In genomic region chr4:128571747-128572146, GRCh38 we compare ENCODE assay signal across 10 cellular contexts.
A peak's percentile ranks its signal among the peaks of the same experiment; 100 is the strongest.
DNase-seq lines count a peak whose midpoint lies in the region; ATAC-seq and TF ChIP-seq lines count a peak whose summit lies in the region.
"Had no signal": no experiment of that assay in that cellular context is flagged by ENCODE, and none has a peak within 500 bp of the region (broad histone marks: within the 10 kb centered on the region; RNA-seq: fewer than 3 reads in every experiment).

No MANE protein-coding gene starts in this region.

- H3K36me3 Mint-ChIP-seq in endodermal cell (ENCODE audit: low read depth), result no peaks in the 10 kb centered on the region
- H3K36me3 Mint-ChIP-seq: immature natural killer cell had no signal

- TF ChIP-seq POLR2A in esophagus squamous epithelium (IDR thresholded peaks at IDR 0.05), result no peak

- H3K27me3 Mint-ChIP-seq in endodermal cell (ENCODE audit: insufficient read depth), result peaks cover 1% of the 10 kb centered on the region

- no peak overlapping the region for H3K27ac Mint-ChIP-seq in endodermal cell
- H3K27ac Mint-ChIP-seq: immature natural killer cell had no signal

- H3K9me3 ChIP-seq in esophagus squamous epithelium (no peaks in the 10 kb centered on the region), osteoblast (ENCODE audit: low read depth, low read length) (no peaks in the 10 kb centered on the region), endodermal cell (ENCODE audit: control insufficient read depth, low read length) (peaks cover 3% of the 10 kb centered on the region)

- no peak overlapping the region for H2AFZ ChIP-seq in osteoblast (ENCODE audit: low read length)

- H3K9me3 Mint-ChIP-seq in endodermal cell, result peaks cover 4% of the 10 kb centered on the region
- H3K9me3 Mint-ChIP-seq: immature natural killer cell had no signal

- no peak for ATAC-seq in HG03469 (IDR thresholded peaks at IDR 0.05; ENCODE audit: unreplicated experiment)

- no peaks in the 10 kb centered on the region for H4K20me1 ChIP-seq in osteoblast (ENCODE audit: insufficient read depth, low read length)

- H3K36me3 ChIP-seq in esophagus squamous epithelium (no peaks in the 10 kb centered on the region), osteoblast (ENCODE audit: insufficient read depth, low read length) (no peaks in the 10 kb centered on the region), endodermal cell (ENCODE audit: control insufficient read depth, insufficient read depth, low read length) (no peaks in the 10 kb centered on the region)

- H3K27me3 ChIP-seq in esophagus squamous epithelium (no peaks in the 10 kb centered on the region), osteoblast (ENCODE audit: insufficient read depth, low read length) (no peaks in the 10 kb centered on the region), endodermal cell (ENCODE audit: control insufficient read depth, insufficient read depth, low read length, poor library complexity, severe bottlenecking) (no peaks in the 10 kb centered on the region)

- H3K4me1 ChIP-seq in esophagus squamous epithelium (peaks cover 4 to 43% (median 34%) of the 10 kb centered on the region in 3 donors), osteoblast (ENCODE audit: insufficient read depth, low read length) (peaks cover 74% of the 10 kb centered on the region), endodermal cell (ENCODE audit: control insufficient read depth, insufficient read depth, low read length) (no peaks in the 10 kb centered on the region)

- H3K4me3 ChIP-seq in esophagus squamous epithelium (no peak overlapping the region), osteoblast (ENCODE audit: insufficient read depth, low read length) (no peak overlapping the region), endodermal cell (ENCODE audit: low read length) (no peak overlapping the region)

- H3K79me2 ChIP-seq in osteoblast (ENCODE audit: insufficient read depth, low read length), result no peaks in the 10 kb centered on the region

- no peak overlapping the region for H3K4me2 ChIP-seq in osteoblast (ENCODE audit: insufficient read depth, low read length)

- no peak overlapping the region for H3K9ac ChIP-seq in endodermal cell (ENCODE audit: extremely low read depth, low read length, poor library complexity, severe bottlenecking)

- TF ChIP-seq CTCF in esophagus squamous epithelium (IDR thresholded peaks at IDR 0.05), result no peak
- TF ChIP-seq CTCF in osteoblast (IDR thresholded peaks at IDR 0.05; ENCODE audit: extremely low read depth, low read depth, low read length), result no peak
- no peak for TF ChIP-seq CTCF in endodermal cell (conservative IDR thresholded peaks at IDR 0.05)

- peak overlapping the region; percentile 20 to 57 (median 36) for H3K27ac ChIP-seq in esophagus squamous epithelium
- peak overlapping the region; percentile 95 for H3K27ac ChIP-seq in osteoblast (ENCODE audit: low read depth, low read length)
- no peak overlapping the region for H3K27ac ChIP-seq in endodermal cell (ENCODE audit: low read depth, low read length)

- intact Hi-C loops in esophagus squamous epithelium (cut with DNase I), result loop anchor here (10.0 kb wide), 1 partner anchor 117 kb away; no protein-coding TSS in a partner anchor

- peaks cover 16% of the 10 kb centered on the region for H3K4me1 Mint-ChIP-seq in endodermal cell
- H3K4me1 Mint-ChIP-seq: immature natural killer cell had no signal

- no peak overlapping the region for H3K4me3 Mint-ChIP-seq in endodermal cell
- H3K4me3 Mint-ChIP-seq: immature natural killer cell had no signal

- DNase-seq in CD1c-positive myeloid dendritic cell (ENCODE audit: extremely low spot score), result peak; percentile 82
- DNase-seq in RPMI7951 (ENCODE audit: low read depth), result peak; percentile 93
- no peak for DNase-seq in esophagus squamous epithelium (lab: John Stamatoyannopoulos, UW)
- DNase-seq in osteoblast (ENCODE audit: insufficient read length, low spot score, missing footprints), result peak; percentile 48
- DNase-seq in endodermal cell, result no peak
- DNase-seq in NCI-H2227 (lab: John Stamatoyannopoulos, UW; ENCODE audit: unreplicated experiment), result no peak
- no peak for DNase-seq in hippocampal formation (lab: John Stamatoyannopoulos, UW)
- DNase-seq: DND-41, immature natural killer cell had no signal

Comparison
In these comparisons a context has a peak if more than half of its experiments do, and no peak if none do; other contexts are left out.
1. DNase-seq: peak in CD1c-positive myeloid dendritic cell (single experiment), RPMI7951 (single experiment) and osteoblast (single experiment); none in esophagus squamous epithelium (single experiment), endodermal cell (single experiment), NCI-H2227 (single experiment) and hippocampal formation (0 of 2).